In genomic region chr16:89199241-89200123, GRCh38 we compare ENCODE assay signal across 1 cellular context.
TF ChIP-seq lines count a peak whose summit lies in the region.

No MANE protein-coding gene starts in this region.

TF ChIP-seq in H1, 55 proteins besides CTCF, POLR2A, EP300 and RAD21:
- TF ChIP-seq CHD1 (IDR thresholded peaks at IDR 0.05; ENCODE audit: low read depth, low read length) = no peak
- TF ChIP-seq HDAC6 (IDR thresholded peaks at IDR 0.05; ENCODE audit: low read depth, low read length) = no peak
- TF ChIP-seq CEBPB (IDR thresholded peaks at IDR 0.05; ENCODE audit: low read depth, low read length) = no peak
- no peak for TF ChIP-seq SUZ12 (IDR thresholded peaks at IDR 0.05; ENCODE audit: low read length)
- TF ChIP-seq ZNF274 (IDR thresholded peaks at IDR 0.05; ENCODE audit: borderline replicate concordance, extremely low read depth, low read length) = no peak
- no peak for TF ChIP-seq SIRT6 (IDR thresholded peaks at IDR 0.05; ENCODE audit: low read length)
- no peak for TF ChIP-seq CTBP2 (IDR thresholded peaks at IDR 0.05; ENCODE audit: borderline replicate concordance, insufficient read depth, insufficient read length, low read length)
- no peak for TF ChIP-seq ATF3 (IDR thresholded peaks at IDR 0.05; ENCODE audit: insufficient read depth, low read depth, low read length)
- TF ChIP-seq RFX5 (IDR thresholded peaks at IDR 0.05; ENCODE audit: borderline replicate concordance, low read depth, low read length) = no peak
- no peak for TF ChIP-seq KDM5A (IDR thresholded peaks at IDR 0.05; ENCODE audit: low read length)
- TF ChIP-seq ASH2L (IDR thresholded peaks at IDR 0.05; ENCODE audit: low read length) = no peak
- no peak for TF ChIP-seq ATF2 (IDR thresholded peaks at IDR 0.05; ENCODE audit: low read length)
- TF ChIP-seq SIN3A (conservative IDR thresholded peaks at IDR 0.05 in 1 of 2, IDR thresholded peaks at IDR 0.05 in 1 of 2; ENCODE audit: low read depth in 1 of 2, low read length in 2 of 2) = no peak
- TF ChIP-seq GTF2F1 (IDR thresholded peaks at IDR 0.05; ENCODE audit: borderline replicate concordance, low read depth, low read length) = no peak
